10 cellular contexts compared by ENCODE assay signal in the genomic region with DNA sequence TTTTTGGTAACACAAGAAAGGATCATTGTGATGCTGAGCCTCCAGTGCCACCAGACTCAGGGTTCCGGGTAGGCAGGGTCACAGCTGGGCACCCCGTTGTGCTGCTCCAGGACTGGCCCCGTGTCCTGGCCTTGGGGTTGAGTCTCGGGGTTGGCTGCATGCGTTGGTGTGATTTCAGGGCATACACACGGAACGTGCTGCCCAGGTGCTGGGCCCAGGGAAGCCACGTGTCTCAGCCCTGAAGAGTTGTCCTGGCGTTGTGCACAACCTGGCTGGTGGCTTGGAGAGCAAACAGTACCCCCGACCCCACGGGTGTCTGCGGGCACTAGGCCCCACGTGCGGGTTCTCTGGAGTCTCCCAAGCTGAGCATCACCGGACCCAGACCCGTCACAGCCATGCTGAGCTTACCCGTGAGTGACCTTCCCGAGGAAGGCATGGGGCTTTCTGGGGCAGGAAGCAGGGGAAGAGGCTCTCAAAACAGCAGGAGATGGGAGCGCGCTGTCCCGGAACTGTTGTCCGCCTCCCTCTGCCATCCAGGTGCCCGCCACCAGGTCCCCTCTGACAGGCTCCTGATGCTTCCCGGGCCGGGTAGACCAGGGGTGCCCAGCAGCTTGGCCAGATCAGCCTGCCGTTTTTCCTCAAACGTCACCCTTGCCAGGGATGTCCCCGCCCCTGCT.
DNase-seq lines count a peak whose midpoint lies in the region; ATAC-seq and TF ChIP-seq lines count a peak whose summit lies in the region.
"Had no signal": no experiment of that assay in that cellular context is flagged by ENCODE, and none has a peak within 500 bp of the region (broad histone marks: within the 10 kb centered on the region; RNA-seq: fewer than 3 reads in every experiment).

No MANE protein-coding gene starts in this region.

- intact Hi-C loops in CD4-positive, alpha-beta memory T cell (cut with micrococcal nuclease): loop anchor here (5.0 kb wide), 1 partner anchor 189 kb away; a partner anchor contains a TSS

- ATAC-seq in HG03354 (IDR thresholded peaks at IDR 0.05; ENCODE audit: poor library complexity, severe bottlenecking, unreplicated experiment) (peak; percentile 5), GM18870 (IDR thresholded peaks at IDR 0.05; ENCODE audit: unreplicated experiment) (no peak)

- CTCF ChIA-PET in CD4-positive, alpha-beta memory T cell (lab: Charles Lee; ENCODE audit: partially characterized antibody): interaction anchor here (0.9 to 1.5 kb wide), 3 partner anchors 10 to 15 kb away, joined by 4 read pairs; no protein-coding TSS in a partner anchor

- H3K9me3 ChIP-seq in CD4-positive, alpha-beta memory T cell (ENCODE audit: control insufficient read depth in 1 of 2, low read length in 2 of 2): no peaks in the 10 kb centered on the region
- H3K9me3 ChIP-seq: pancreas had no signal

- H3K4me3 ChIP-seq in rectal smooth muscle tissue (ENCODE audit: low read length): peak overlapping the region; percentile 11
- H3K4me3 ChIP-seq in CD4-positive, alpha-beta memory T cell (ENCODE audit: low read length in 2 of 2): no peak overlapping the region
- H3K4me3 ChIP-seq: pancreas had no signal

- H3K4me3 Mint-ChIP-seq in CD4-positive, alpha-beta memory T cell: no peak overlapping the region

- POLR2A ChIA-PET in CD4-positive, alpha-beta memory T cell (lab: Charles Lee; ENCODE audit: partially characterized antibody): interaction anchor here (0.7 kb wide), 1 partner anchor 325 kb away, joined by 3 read pairs; no protein-coding TSS in a partner anchor

- H3K27ac ChIP-seq in caudate nucleus (ENCODE audit: low read depth, low read length) (peak overlapping the region; percentile 82), rectal smooth muscle tissue (ENCODE audit: low read depth, low read length) (peak overlapping the region; percentile 36)
- H3K27ac ChIP-seq in CD4-positive, alpha-beta memory T cell (ENCODE audit: low read depth, low read length): no peak overlapping the region
- H3K27ac ChIP-seq: pancreas, WERI-Rb-1 had no signal

- H3K9ac ChIP-seq in rectal smooth muscle tissue (ENCODE audit: low read length): no peak overlapping the region

- peak; percentile 54 for TF ChIP-seq POLR2A in GM15510 (IDR thresholded peaks at IDR 0.05; ENCODE audit: borderline replicate concordance, extremely low read depth, insufficient read length)

- H3K36me3 Mint-ChIP-seq in CD4-positive, alpha-beta memory T cell: no peaks in the 10 kb centered on the region

- H3K27me3 ChIP-seq in rectal smooth muscle tissue (ENCODE audit: control insufficient read depth, insufficient read depth, low read length): no peaks in the 10 kb centered on the region
- no peaks in the 10 kb centered on the region for H3K27me3 ChIP-seq in CD4-positive, alpha-beta memory T cell (ENCODE audit: insufficient read depth, low read length)
- H3K27me3 ChIP-seq: pancreas had no signal

- H3K9me3 Mint-ChIP-seq in CD4-positive, alpha-beta memory T cell: peaks cover 0 to 2% (median 0%) of the 10 kb centered on the region in 8 donors

- H3K36me3 ChIP-seq in rectal smooth muscle tissue (ENCODE audit: control insufficient read depth, insufficient read depth, low read length): no peaks in the 10 kb centered on the region
- H3K36me3 ChIP-seq in CD4-positive, alpha-beta memory T cell (ENCODE audit: insufficient read depth, low read length): no peaks in the 10 kb centered on the region
- H3K36me3 ChIP-seq: pancreas, WERI-Rb-1 had no signal

- peak overlapping the region in 1 of 7 donors; percentile 22 for H3K27ac Mint-ChIP-seq in CD4-positive, alpha-beta memory T cell

- DNase-seq in caudate nucleus (lab: John Stamatoyannopoulos, UW) (peak in 29 of 61 donors; percentile 14 to 63 (median 36)), NCI-H82 (lab: John Stamatoyannopoulos, UW) (no peak), ureter (ENCODE audit: low spot score) (no peak)
- DNase-seq in CD4-positive, alpha-beta memory T cell: no peak
- DNase-seq: WERI-Rb-1 had no signal

- H3K4me1 Mint-ChIP-seq in CD4-positive, alpha-beta memory T cell: peaks cover 37 to 62% (median 50%) of the 10 kb centered on the region in 4 donors

- H3K27me3 Mint-ChIP-seq in CD4-positive, alpha-beta memory T cell: no peaks in the 10 kb centered on the region

- no peaks in the 10 kb centered on the region for H3K4me1 ChIP-seq in rectal smooth muscle tissue (ENCODE audit: control insufficient read depth, insufficient read depth, low read length)
- peaks cover 50% of the 10 kb centered on the region for H3K4me1 ChIP-seq in CD4-positive, alpha-beta memory T cell (ENCODE audit: insufficient read depth, low read length)
